9 cellular contexts compared by ENCODE assay signal in the genomic region with DNA sequence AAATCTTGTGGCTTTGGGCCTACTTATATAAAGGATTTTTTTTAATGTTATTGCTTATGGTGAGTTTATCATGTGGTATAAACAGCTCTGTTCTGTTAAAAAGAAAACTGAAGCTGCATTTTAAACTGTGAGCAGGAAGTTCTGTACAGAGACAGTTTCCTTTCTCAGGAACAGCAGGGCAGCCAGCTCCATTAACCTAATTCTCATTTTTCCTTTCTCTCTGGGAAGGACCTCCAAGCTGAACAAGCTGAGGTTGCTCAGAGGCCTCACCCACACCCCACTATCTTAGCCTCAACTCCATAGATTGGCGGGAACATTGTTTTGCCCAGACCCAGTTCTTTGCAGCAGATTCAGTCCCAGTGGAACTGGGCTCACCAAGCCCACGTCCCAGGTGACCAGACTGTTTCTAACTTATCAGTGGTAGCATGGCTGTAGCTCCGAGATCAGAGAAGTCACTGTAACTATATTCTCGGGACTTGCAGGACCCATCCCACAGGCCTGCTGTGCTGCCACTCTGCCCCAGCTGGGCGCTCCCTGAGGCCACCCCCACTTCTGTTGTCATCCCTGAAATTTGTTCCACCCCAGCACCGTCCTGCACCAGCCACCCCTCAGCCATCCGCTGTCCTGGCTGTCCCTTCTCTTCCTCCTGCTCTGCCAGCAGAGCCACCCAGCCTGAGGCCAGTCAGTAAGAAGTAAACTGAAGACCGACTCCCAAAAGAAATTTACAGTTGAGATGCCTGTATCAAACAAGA. TPM values are rescaled to one million over a fixed set of nuclear protein-coding genes. Genes with fewer than 3 reads are reported as not detected.
DNase-seq lines count a peak whose midpoint lies in the region; ATAC-seq and TF ChIP-seq lines count a peak whose summit lies in the region.
"Had no signal": no experiment of that assay in that cellular context is flagged by ENCODE, and none has a peak within 500 bp of the region (broad histone marks: within the 10 kb centered on the region; RNA-seq: fewer than 3 reads in every experiment).

No MANE protein-coding gene starts in this region.

- H3K9me3 Mint-ChIP-seq in H9, result no peaks in the 10 kb centered on the region
- no peaks in the 10 kb centered on the region for H3K9me3 Mint-ChIP-seq in activated T-helper 17 cell treated with anti-CD3 and anti-CD28 coated beads, Interleukin-2, amount 50 U/mL, for 72 hours

- TF ChIP-seq CTCF in H9 (conservative IDR thresholded peaks at IDR 0.05) (no peak), suprapubic skin (IDR thresholded peaks at IDR 0.05) (no peak)

- no peak overlapping the region for H3T11ph ChIP-seq in H9 (ENCODE audit: low read length)

- no peak overlapping the region for H2BK12ac ChIP-seq in H9 (ENCODE audit: insufficient read length, low read depth, low read length)

- H3K36me3 ChIP-seq in suprapubic skin, result peaks cover 13% of the 10 kb centered on the region

- no peaks in the 10 kb centered on the region for H3K9me3 ChIP-seq in H9 (ENCODE audit: control insufficient read depth, low read depth, low read length)
- no peaks in the 10 kb centered on the region for H3K9me3 ChIP-seq in suprapubic skin

- no peak overlapping the region for H2BK5ac ChIP-seq in H9 (ENCODE audit: insufficient read length, low read length)

- H2BK120ac ChIP-seq in H9 (ENCODE audit: low read depth, low read length, poor library complexity, severe bottlenecking), result no peak overlapping the region

- H3K4me1 ChIP-seq in H9 (ENCODE audit: insufficient read depth, low read length), result peaks cover 16% of the 10 kb centered on the region
- H3K4me1 ChIP-seq in suprapubic skin, result peaks cover 31% of the 10 kb centered on the region

- H2BK15ac ChIP-seq in H9 (ENCODE audit: low read depth, low read length), result no peak overlapping the region

- H3K56ac ChIP-seq in H9 (ENCODE audit: insufficient read length, low read depth, low read length), result no peak overlapping the region

- no peak overlapping the region for H3K4me2 ChIP-seq in H9 (ENCODE audit: insufficient read depth, insufficient read length, low read length)

- H3K27ac ChIP-seq in H9 (ENCODE audit: insufficient read length, low read depth, low read length), result no peak overlapping the region
- H3K27ac ChIP-seq in suprapubic skin, result peak overlapping the region; percentile 38
- H3K27ac ChIP-seq: epithelial cell of prostate had no signal

- no peaks in the 10 kb centered on the region for H3K23me2 ChIP-seq in H9 (ENCODE audit: insufficient read length, low read depth, low read length, poor library complexity, severe bottlenecking)

- H4K5ac ChIP-seq in H9 (ENCODE audit: insufficient read length, low read depth, low read length), result no peak overlapping the region

- peak; percentile 18 for ATAC-seq in activated T-helper 17 cell treated with anti-CD3 and anti-CD28 coated beads, Interleukin-2, amount 50 U/mL, for 72 hours (replicated peaks)
- ATAC-seq in left colon, result peak; percentile 31
- ATAC-seq in HG02798 (IDR thresholded peaks at IDR 0.05; ENCODE audit: poor library complexity, unreplicated experiment), result no peak
- ATAC-seq: Panc1 had no signal

- H3K4me3 Mint-ChIP-seq in H9, result no peak overlapping the region
- peak overlapping the region; percentile 33 for H3K4me3 Mint-ChIP-seq in activated T-helper 17 cell treated with anti-CD3 and anti-CD28 coated beads, Interleukin-2, amount 50 U/mL, for 72 hours

- H3K4me3 ChIP-seq in suprapubic skin, result no peak overlapping the region

- no peak overlapping the region; the same call in 1 of the 2 replicates for H3K14ac ChIP-seq in H9 (ENCODE audit: insufficient read depth, low read length)

- peaks cover 29 to 31% of the 10 kb centered on the region in 2 experiments for H3K4me1 Mint-ChIP-seq in H9
- peaks cover 12% of the 10 kb centered on the region for H3K4me1 Mint-ChIP-seq in activated T-helper 17 cell treated with anti-CD3 and anti-CD28 coated beads, Interleukin-2, amount 50 U/mL, for 72 hours

- H4K20me1 ChIP-seq in H9 (ENCODE audit: control insufficient read depth, insufficient read depth, insufficient read length), result no peaks in the 10 kb centered on the region

- intact Hi-C loops in left colon (cut with DNase I, micrococcal nuclease), result no loop called here

- no peak for TF ChIP-seq POLR2A in suprapubic skin (IDR thresholded peaks at IDR 0.05)

- H4K8ac ChIP-seq in H9 (replicated peaks; ENCODE audit: insufficient read length, low read depth, low read length), result no peak overlapping the region

- no peak overlapping the region for H3K9ac ChIP-seq in H9 (ENCODE audit: extremely low read depth, insufficient read length, low read length)

- H3K4ac ChIP-seq in H9 (ENCODE audit: low read depth, low read length), result no peak overlapping the region

- no peak overlapping the region for H2AFZ ChIP-seq in H9 (ENCODE audit: low read length)

- no peak overlapping the region for H3K18ac ChIP-seq in H9 (ENCODE audit: insufficient read length, low read depth, low read length)

- H3K27me3 ChIP-seq in H9 (ENCODE audit: insufficient read depth, low read length), result no peaks in the 10 kb centered on the region
- no peaks in the 10 kb centered on the region for H3K27me3 ChIP-seq in suprapubic skin

- peaks cover 0 to 4% (median 3%) of the 10 kb centered on the region in 3 experiments; a peak in 4 of 7 replicates for H3K36me3 Mint-ChIP-seq in H9 (ENCODE audit: insufficient read depth in 1 of 3, low read depth in 3 of 3)
- H3K36me3 Mint-ChIP-seq in activated T-helper 17 cell treated with anti-CD3 and anti-CD28 coated beads, Interleukin-2, amount 50 U/mL, for 72 hours (ENCODE audit: low read depth), result no peaks in the 10 kb centered on the region

- H3K79me2 ChIP-seq in H9 (ENCODE audit: insufficient read depth, low read length), result no peaks in the 10 kb centered on the region

- no peaks in the 10 kb centered on the region for H3K27me3 Mint-ChIP-seq in H9 (ENCODE audit: low read depth)
- H3K27me3 Mint-ChIP-seq in activated T-helper 17 cell treated with anti-CD3 and anti-CD28 coated beads, Interleukin-2, amount 50 U/mL, for 72 hours, result no peaks in the 10 kb centered on the region

- no peak for DNase-seq in H9
- no peak for DNase-seq in left colon
- DNase-seq in suprapubic skin (ENCODE audit: low spot score in 2 of 2), result no peak
- DNase-seq in NCI-H2196 treated with DMSO at 0.1 percent for 48 hours (lab: John Stamatoyannopoulos, UW; ENCODE audit: unreplicated experiment), result no peak
- DNase-seq in NCI-H2107 treated with DMSO at 0.1 percent for 48 hours (lab: John Stamatoyannopoulos, UW; ENCODE audit: unreplicated experiment), result no peak

- no CpG with 5 or more reads among the region's 8 CpGs for WGBS in H9 (ENCODE audit: extremely low coverage, insufficient read length, low lambda C conversion rate)
- 77% methylated on average over 8 of the region's 8 CpGs for WGBS in suprapubic skin

- H2BK20ac ChIP-seq in H9 (ENCODE audit: low read depth, low read length, poor library complexity, severe bottlenecking), result no peak overlapping the region

- TF ChIP-seq EP300 in suprapubic skin (IDR thresholded peaks at IDR 0.05), result no peak

- no peak overlapping the region for H4K91ac ChIP-seq in H9 (ENCODE audit: insufficient read length, low read depth, low read length)

- H2AK5ac ChIP-seq in H9 (ENCODE audit: insufficient read length, low read length), result no peak overlapping the region

- H3K23ac ChIP-seq in H9 (ENCODE audit: insufficient read length, low read depth, low read length), result no peak overlapping the region

- H3K79me1 ChIP-seq in H9 (ENCODE audit: insufficient read depth, low read depth, low read length, poor library complexity, severe bottlenecking), result no peaks in the 10 kb centered on the region

- peak overlapping the region; percentile 68 to 89 (median 83) for H3K27ac Mint-ChIP-seq in H9
- peak overlapping the region; percentile 83 for H3K27ac Mint-ChIP-seq in activated T-helper 17 cell treated with anti-CD3 and anti-CD28 coated beads, Interleukin-2, amount 50 U/mL, for 72 hours

RNA-seq across cellular contexts. Expression of a gene that starts 33.2 kb away (rescaled TPM):
- total RNA-seq in H9 (2021) (3.2 and 3.8 TPM in 2 replicates), left colon (100 to 1,000 TPM; 174 to 184 TPM), suprapubic skin (10 to 100 TPM; 13.2 to 16.7 (median 15.0) TPM)
- total RNA-seq in activated T-helper 17 cell treated with anti-CD3 and anti-CD28 coated beads, Interleukin-2, amount 50 U/mL, for 72 hours, result 10 to 100 TPM; 12.7 to 13.4 TPM

Comparison
In these comparisons a context has a peak if more than half of its experiments do, and no peak if none do; other contexts are left out.
1. RNA of a gene that starts 33.2 kb away (total RNA-seq): 174 to 184 TPM in left colon; 13.2 to 16.7 TPM in suprapubic skin, 12.7 to 13.4 TPM in activated T-helper 17 cell treated with anti-CD3 and anti-CD28 coated beads, Interleukin-2, amount 50 U/mL, for 72 hours and 3.2 to 3.8 TPM in H9; every median in the first group is over 4 times any median in the second.